8 cellular contexts compared by ENCODE assay signal in genomic region chr21:17611414-17612022, GRCh38. TPM values are rescaled to one million over a fixed set of nuclear protein-coding genes. Genes with fewer than 3 reads are reported as not detected.
DNase-seq lines count a peak whose midpoint lies in the region; ATAC-seq and TF ChIP-seq lines count a peak whose summit lies in the region.

No MANE protein-coding gene starts in this region.

- H3K4me3 ChIP-seq in WERI-Rb-1 (ENCODE audit: low read depth, low read length) (peak overlapping the region; percentile 99), mammary epithelial cell (replicated peaks in 1 of 3; ENCODE audit: insufficient read depth in 1 of 3, low read depth in 2 of 3, low read length in 3 of 3) (peak overlapping the region; percentile 75 to 93 (median 90))

- peak overlapping the region; percentile 94 for H2AFZ ChIP-seq in mammary epithelial cell (ENCODE audit: low read depth, low read length)

- WGBS in mammary epithelial cell (ENCODE audit: low coverage, missing lambda C conversion rate), result 2% methylated on average over 19 of the region's 26 CpGs

- H3K27me3 ChIP-seq in WERI-Rb-1 (ENCODE audit: insufficient read depth, low read depth, severe bottlenecking) (no peaks in the 10 kb centered on the region), mammary epithelial cell (ENCODE audit: insufficient read depth, low read length) (no peaks in the 10 kb centered on the region)

- in situ Hi-C loops in mammary epithelial cell (cut with MboI; ENCODE audit: low sequenced_read_pairs in 2 of 2), result no loop called here

- H4K20me1 ChIP-seq in mammary epithelial cell (ENCODE audit: insufficient read depth, low read length), result no peaks in the 10 kb centered on the region

- dilution Hi-C loops in mammary epithelial cell (cut with HindIII; ENCODE audit: low sequenced_read_pairs), result no loop called here

- peak; percentile 56 for ATAC-seq in HG02884 (IDR thresholded peaks at IDR 0.05; ENCODE audit: unreplicated experiment)

- H3K36me3 ChIP-seq in WERI-Rb-1 (peaks cover 37% of the 10 kb centered on the region), mammary epithelial cell (ENCODE audit: insufficient read depth, low read length) (peaks cover 12% of the 10 kb centered on the region)

- CTCF ChIA-PET in mammary epithelial cell (lab: Charles Lee; ENCODE audit: low non-redundant PET), result no interaction called here

- peak overlapping the region; percentile 98 for H3K9ac ChIP-seq in mammary epithelial cell (ENCODE audit: insufficient read depth, low read length)

- peaks cover 61% of the 10 kb centered on the region for H3K79me2 ChIP-seq in mammary epithelial cell (ENCODE audit: insufficient read depth, low read length)

- H3K9me3 ChIP-seq in WERI-Rb-1 (ENCODE audit: severe bottlenecking), result peaks cover 4% of the 10 kb centered on the region
- H3K9me3 ChIP-seq in mammary epithelial cell (replicated peaks; ENCODE audit: insufficient read depth, low read length), result no peaks in the 10 kb centered on the region

- H3K4me2 ChIP-seq in mammary epithelial cell (ENCODE audit: insufficient read depth, low read depth, low read length), result peak overlapping the region; percentile 95

- peaks cover 27% of the 10 kb centered on the region for H3K4me1 ChIP-seq in mammary epithelial cell (ENCODE audit: insufficient read depth, low read length)

- no peak for TF ChIP-seq CTCF in WERI-Rb-1 (IDR thresholded peaks at IDR 0.05; ENCODE audit: low read depth, low read length)
- peak in 1 of 2 donors; percentile 3 for TF ChIP-seq CTCF in mammary epithelial cell (conservative IDR thresholded peaks at IDR 0.05 in 1 of 2, IDR thresholded peaks at IDR 0.05 in 1 of 2; ENCODE audit: extremely low read depth in 1 of 2, insufficient read depth in 1 of 2, low read depth in 1 of 2, low read length in 2 of 2)

- DNase-seq in NCI-H2081 (lab: John Stamatoyannopoulos, UW), result peak; percentile 43 to 64
- DNase-seq in NCI-H2081 treated with DMSO at 0.1 percent for 48 hours (lab: John Stamatoyannopoulos, UW), result no peak
- peak; percentile 49 to 54 for DNase-seq in NCI-H187 (lab: John Stamatoyannopoulos, UW)
- peak; percentile 76 for DNase-seq in WERI-Rb-1
- DNase-seq in mammary epithelial cell, result peak; percentile 89
- DNase-seq in iris pigment epithelial cell (ENCODE audit: low read depth), result peak; percentile 93
- peak; percentile 84 for DNase-seq in smooth muscle cell of the brain vasculature (ENCODE audit: low read depth, low spot score)

- H3K27ac ChIP-seq in WERI-Rb-1 (peak overlapping the region; percentile 86), mammary epithelial cell (ENCODE audit: insufficient read depth, low read depth, low read length) (peak overlapping the region; percentile 96)

- TSS peak; percentile 92 for BruUV-seq in mammary epithelial cell (replicated peaks; lab: Mats Ljungman, UMichigan)

- intact Hi-C loops in mammary epithelial cell (cut with micrococcal nuclease), result loop anchor here (5.0 to 10.0 kb wide), 4 partner anchors 61 to 316 kb away; partner anchors contain the start of gene C21orf91

RNA-seq across cellular contexts. Expression of gene BTG3, which starts 1.2 kb away (rescaled TPM):
- 10 to 100 TPM; 27.7 to 82.1 TPM for total RNA-seq in mammary epithelial cell
- polyA plus RNA-seq in mammary epithelial cell, result 57.6 TPM
- polyA minus RNA-seq in mammary epithelial cell, result 13.7 TPM
